Comparison of ENCODE assay signal across 30 cellular contexts in the genomic region with DNA sequence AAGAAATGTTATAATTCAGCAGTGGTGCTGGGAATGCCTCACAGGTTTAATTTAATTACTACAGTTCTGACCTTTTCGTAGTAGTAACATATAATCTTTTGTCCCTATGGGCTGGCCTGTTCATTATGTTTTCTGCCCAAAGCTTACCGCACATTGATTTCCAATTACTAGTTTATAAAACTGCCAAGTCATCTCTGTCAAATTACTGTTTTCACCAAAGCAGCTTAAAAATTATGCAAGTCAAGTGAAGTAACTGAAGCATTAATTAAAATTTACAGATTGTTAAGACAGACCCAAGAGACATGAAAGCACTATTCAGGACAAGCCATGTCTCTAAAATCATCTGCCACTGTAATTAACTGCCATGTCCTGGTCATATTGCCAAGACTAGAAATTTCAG.
"Had no signal": no experiment of that assay in that cellular context is flagged by ENCODE, and none has a peak within 500 bp of the region (broad histone marks: within the 10 kb centered on the region; RNA-seq: fewer than 3 reads in every experiment).

No MANE protein-coding gene starts in this region.

- FAIRE-seq: bronchial epithelial cell had no signal

- ATAC-seq: activated CD4-positive, alpha-beta T cell treated with anti-CD3 and anti-CD28 coated beads for 36 hours; activated naive CD4-positive, alpha-beta T cell treated with anti-CD3 and anti-CD28 coated beads, Interleukin-2, amount 50 U/mL, for 72 hours; activated T-cell treated with anti-CD3 and anti-CD28 coated beads, Interleukin-2, amount 50 U/mL, for 72 hours; esophagus mucosa; heart left ventricle; T-helper 17 cell had no signal

- H3K36me3 ChIP-seq: ascending aorta, heart left ventricle had no signal

- H3K4me3 ChIP-seq: ascending aorta, coronary artery, dorsolateral prefrontal cortex, heart left ventricle had no signal

- DNase-seq: activated CD4-positive, alpha-beta memory T cell treated with anti-CD3 and anti-CD28 coated beads, Interleukin-2, amount 10 ng/mL, durations not matched to agents 7 days and 5 days; activated CD4-positive, alpha-beta T cell treated with anti-CD3 and anti-CD28 coated beads for 36 hours; activated CD4-positive, alpha-beta T cell treated with anti-CD3 and anti-CD28 coated beads, Interleukin-2, amount 10 ng/mL, durations not matched to agents 7 days and 5 days; activated CD4-positive, alpha-beta T cell treated with anti-CD3 and anti-CD28 coated beads, Interleukin-2, amount 50 U/mL, for 4 hours; activated CD4-positive, CD25-positive, alpha-beta regulatory T cell; activated CD4-positive, CD25-positive, alpha-beta regulatory T cell treated with anti-CD3 and anti-CD28 coated beads, Interleukin-2, amount 50 U/mL, for 72 hours; activated CD8-positive, alpha-beta memory T cell treated with anti-CD3 and anti-CD28 coated beads, Interleukin-2, amount 50 U/mL, for 48 hours; activated gamma-delta T cell; activated naive CD4-positive, alpha-beta T cell; activated naive CD4-positive, alpha-beta T cell treated with anti-CD3 and anti-CD28 coated beads, Interleukin-2, amount 10 ng/mL, durations not matched to agents 7 days and 5 days; activated naive CD8-positive, alpha-beta T cell treated with anti-CD3 and anti-CD28 coated beads, Interleukin-2, amount 10 ng/mL, durations not matched to agents 7 days and 5 days; activated T-cell treated with anti-CD3 and anti-CD28 coated beads for 4 hours; activated T-cell treated with anti-CD3 and anti-CD28 coated beads, Interleukin-2, amount 50 U/mL, for 24 hours; activated T-cell treated with anti-CD3 and anti-CD28 coated beads, Interleukin-2, amount 50 U/mL, for 72 hours; dorsolateral prefrontal cortex; effector memory CD4-positive, alpha-beta T cell; endodermal cell; foreskin fibroblast; heart left ventricle; T-helper 1 cell; T-helper 17 cell had no signal

- H3K36me3 Mint-ChIP-seq: activated naive CD4-positive, alpha-beta T cell treated with anti-CD3 and anti-CD28 coated beads, Interleukin-2, amount 10 ng/mL, durations not matched to agents 7 days and 5 days; activated naive CD4-positive, alpha-beta T cell treated with anti-CD3 and anti-CD28 coated beads, Interleukin-2, amount 50 U/mL, for 72 hours; activated naive CD8-positive, alpha-beta T cell treated with anti-CD3 and anti-CD28 coated beads, Interleukin-2, amount 10 ng/mL, durations not matched to agents 7 days and 5 days; brain had no signal

- H3K4me1 ChIP-seq: ascending aorta, heart left ventricle had no signal

- H3K27ac ChIP-seq: ascending aorta, coronary artery, dorsolateral prefrontal cortex, heart left ventricle had no signal

- H3K27ac Mint-ChIP-seq: activated CD4-positive, alpha-beta memory T cell treated with anti-CD3 and anti-CD28 coated beads, Interleukin-2, amount 10 ng/mL, durations not matched to agents 7 days and 5 days; activated CD4-positive, alpha-beta T cell treated with anti-CD3 and anti-CD28 coated beads for 36 hours; activated CD4-positive, alpha-beta T cell treated with anti-CD3 and anti-CD28 coated beads, Interleukin-2, amount 10 ng/mL, durations not matched to agents 7 days and 5 days; activated naive CD4-positive, alpha-beta T cell treated with anti-CD3 and anti-CD28 coated beads, Interleukin-2, amount 10 ng/mL, durations not matched to agents 7 days and 5 days; activated naive CD4-positive, alpha-beta T cell treated with anti-CD3 and anti-CD28 coated beads, Interleukin-2, amount 50 U/mL, for 72 hours; activated naive CD8-positive, alpha-beta T cell treated with anti-CD3 and anti-CD28 coated beads, Interleukin-2, amount 10 ng/mL, durations not matched to agents 7 days and 5 days; activated T-cell treated with anti-CD3 and anti-CD28 coated beads, Interleukin-2, amount 50 U/mL, for 24 hours; activated T-cell treated with anti-CD3 and anti-CD28 coated beads, Interleukin-2, amount 50 U/mL, for 72 hours; dendritic cell treated with granulocyte-macrophage colony-stimulating factor and Interleukin-4, amounts not matched to agents 40 ng/mL and 50 ng/mL, for 4 days; endodermal cell; T-helper 17 cell; T-helper 2 cell treated with Interferon-gamma antibody and Interleukin-4, amounts not matched to agents 5 μg/mL and 100 μg/mL, for 36 hours had no signal

- H3K27me3 ChIP-seq: ascending aorta, dorsolateral prefrontal cortex, heart left ventricle had no signal

- H3K9me3 Mint-ChIP-seq: activated CD4-positive, alpha-beta memory T cell treated with anti-CD3 and anti-CD28 coated beads, Interleukin-2, amount 10 ng/mL, durations not matched to agents 7 days and 5 days; activated CD4-positive, alpha-beta T cell treated with anti-CD3 and anti-CD28 coated beads, Interleukin-2, amount 10 ng/mL, durations not matched to agents 7 days and 5 days; activated naive CD4-positive, alpha-beta T cell treated with anti-CD3 and anti-CD28 coated beads, Interleukin-2, amount 10 ng/mL, durations not matched to agents 7 days and 5 days; activated naive CD4-positive, alpha-beta T cell treated with anti-CD3 and anti-CD28 coated beads, Interleukin-2, amount 50 U/mL, for 72 hours; activated naive CD8-positive, alpha-beta T cell treated with anti-CD3 and anti-CD28 coated beads, Interleukin-2, amount 10 ng/mL, durations not matched to agents 7 days and 5 days; activated T-cell treated with anti-CD3 and anti-CD28 coated beads, Interleukin-2, amount 50 U/mL, for 24 hours; activated T-cell treated with anti-CD3 and anti-CD28 coated beads, Interleukin-2, amount 50 U/mL, for 72 hours; brain; dendritic cell treated with granulocyte-macrophage colony-stimulating factor and Interleukin-4, amounts not matched to agents 40 ng/mL and 50 ng/mL, for 4 days; endodermal cell; T-helper 2 cell treated with Interferon-gamma antibody and Interleukin-4, amounts not matched to agents 5 μg/mL and 100 μg/mL, for 36 hours had no signal

- H3K4me1 Mint-ChIP-seq: activated CD4-positive, alpha-beta memory T cell treated with anti-CD3 and anti-CD28 coated beads, Interleukin-2, amount 10 ng/mL, durations not matched to agents 7 days and 5 days; activated CD4-positive, alpha-beta T cell treated with anti-CD3 and anti-CD28 coated beads for 36 hours; activated CD4-positive, alpha-beta T cell treated with anti-CD3 and anti-CD28 coated beads, Interleukin-2, amount 10 ng/mL, durations not matched to agents 7 days and 5 days; activated naive CD4-positive, alpha-beta T cell treated with anti-CD3 and anti-CD28 coated beads, Interleukin-2, amount 10 ng/mL, durations not matched to agents 7 days and 5 days; activated naive CD8-positive, alpha-beta T cell treated with anti-CD3 and anti-CD28 coated beads, Interleukin-2, amount 10 ng/mL, durations not matched to agents 7 days and 5 days; central memory CD8-positive, alpha-beta T cell; T-helper 17 cell had no signal

- H3K27me3 Mint-ChIP-seq: activated CD4-positive, alpha-beta memory T cell treated with anti-CD3 and anti-CD28 coated beads, Interleukin-2, amount 10 ng/mL, durations not matched to agents 7 days and 5 days; activated CD4-positive, alpha-beta T cell treated with anti-CD3 and anti-CD28 coated beads for 36 hours; activated CD4-positive, alpha-beta T cell treated with anti-CD3 and anti-CD28 coated beads, Interleukin-2, amount 10 ng/mL, durations not matched to agents 7 days and 5 days; activated naive CD4-positive, alpha-beta T cell treated with anti-CD3 and anti-CD28 coated beads, Interleukin-2, amount 10 ng/mL, durations not matched to agents 7 days and 5 days; activated naive CD8-positive, alpha-beta T cell treated with anti-CD3 and anti-CD28 coated beads, Interleukin-2, amount 10 ng/mL, durations not matched to agents 7 days and 5 days; activated T-cell treated with anti-CD3 and anti-CD28 coated beads, Interleukin-2, amount 50 U/mL, for 24 hours; central memory CD8-positive, alpha-beta T cell; dendritic cell treated with granulocyte-macrophage colony-stimulating factor and Interleukin-4, amounts not matched to agents 40 ng/mL and 50 ng/mL, for 4 days; T-helper 17 cell had no signal

- H3K9me3 ChIP-seq: ascending aorta, heart left ventricle had no signal

- H3K4me3 Mint-ChIP-seq: activated CD4-positive, alpha-beta memory T cell treated with anti-CD3 and anti-CD28 coated beads, Interleukin-2, amount 10 ng/mL, durations not matched to agents 7 days and 5 days; activated CD4-positive, alpha-beta T cell treated with anti-CD3 and anti-CD28 coated beads for 36 hours; activated CD4-positive, alpha-beta T cell treated with anti-CD3 and anti-CD28 coated beads, Interleukin-2, amount 10 ng/mL, durations not matched to agents 7 days and 5 days; activated naive CD4-positive, alpha-beta T cell treated with anti-CD3 and anti-CD28 coated beads, Interleukin-2, amount 10 ng/mL, durations not matched to agents 7 days and 5 days; activated naive CD8-positive, alpha-beta T cell treated with anti-CD3 and anti-CD28 coated beads, Interleukin-2, amount 10 ng/mL, durations not matched to agents 7 days and 5 days; activated T-cell treated with anti-CD3 and anti-CD28 coated beads, Interleukin-2, amount 50 U/mL, for 24 hours; activated T-cell treated with anti-CD3 and anti-CD28 coated beads, Interleukin-2, amount 50 U/mL, for 72 hours; brain; central memory CD8-positive, alpha-beta T cell; dendritic cell treated with granulocyte-macrophage colony-stimulating factor and Interleukin-4, amounts not matched to agents 40 ng/mL and 50 ng/mL, for 4 days; endodermal cell; T-helper 17 cell; T-helper 2 cell treated with Interferon-gamma antibody and Interleukin-4, amounts not matched to agents 5 μg/mL and 100 μg/mL, for 36 hours had no signal
